22 cellular contexts compared by ENCODE assay signal in the genomic region with DNA sequence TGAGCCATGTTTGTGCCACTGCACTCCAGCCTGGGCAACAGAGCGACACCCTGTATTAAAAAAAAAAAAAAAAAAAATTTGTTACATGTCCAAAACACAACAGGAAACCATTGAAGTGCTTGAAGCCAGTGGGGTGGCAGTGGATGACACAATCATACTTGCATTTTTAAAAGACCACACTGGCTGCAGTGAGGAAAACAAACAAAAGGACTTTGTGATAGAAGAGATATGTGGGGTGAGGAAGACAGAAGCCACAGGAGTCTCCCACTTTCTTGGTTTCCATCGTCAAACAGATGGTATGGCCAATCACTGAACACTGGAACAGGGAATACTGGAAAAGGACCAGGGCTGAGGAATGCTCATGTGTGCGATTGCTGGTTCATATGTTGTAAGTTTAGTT. TPM values are rescaled to one million over a fixed set of nuclear protein-coding genes. Genes with fewer than 3 reads are reported as not detected.
"Had no signal": no experiment of that assay in that cellular context is flagged by ENCODE, and none has a peak within 500 bp of the region (broad histone marks: within the 10 kb centered on the region; RNA-seq: fewer than 3 reads in every experiment).

No MANE protein-coding gene starts in this region.

- H3K27ac ChIP-seq: colonic mucosa, esophagus muscularis mucosa, left lung, skin epidermis, transverse colon had no signal

- ATAC-seq: activated T-helper 17 cell treated with anti-CD3 and anti-CD28 coated beads, Interleukin-2, amount 50 U/mL, for 72 hours; left lung; mucosa of descending colon; naive thymus-derived CD8-positive, alpha-beta T cell had no signal

- H3K9me3 Mint-ChIP-seq: activated naive CD4-positive, alpha-beta T cell treated with anti-CD3 and anti-CD28 coated beads, Interleukin-2, amount 10 ng/mL, durations not matched to agents 7 days and 5 days; activated T-helper 17 cell treated with anti-CD3 and anti-CD28 coated beads, Interleukin-2, amount 50 U/mL, for 72 hours; memory B cell; naive thymus-derived CD8-positive, alpha-beta T cell had no signal

- H3K36me3 ChIP-seq: colonic mucosa, esophagus muscularis mucosa, left lung, transverse colon had no signal

- H3K36me3 Mint-ChIP-seq: activated naive CD4-positive, alpha-beta T cell treated with anti-CD3 and anti-CD28 coated beads, Interleukin-2, amount 10 ng/mL, durations not matched to agents 7 days and 5 days; memory B cell; naive thymus-derived CD8-positive, alpha-beta T cell had no signal

- H3K27ac Mint-ChIP-seq: activated naive CD4-positive, alpha-beta T cell treated with anti-CD3 and anti-CD28 coated beads, Interleukin-2, amount 10 ng/mL, durations not matched to agents 7 days and 5 days; activated T-helper 17 cell treated with anti-CD3 and anti-CD28 coated beads, Interleukin-2, amount 50 U/mL, for 72 hours; memory B cell; naive thymus-derived CD8-positive, alpha-beta T cell had no signal

- H3K27me3 ChIP-seq: colonic mucosa had no signal

- H3K4me3 ChIP-seq: colonic mucosa, esophagus muscularis mucosa, left lung, mucosa of descending colon, skin epidermis, transverse colon had no signal

- H3K4me3 Mint-ChIP-seq: activated naive CD4-positive, alpha-beta T cell treated with anti-CD3 and anti-CD28 coated beads, Interleukin-2, amount 10 ng/mL, durations not matched to agents 7 days and 5 days; activated T-helper 17 cell treated with anti-CD3 and anti-CD28 coated beads, Interleukin-2, amount 50 U/mL, for 72 hours; memory B cell; naive thymus-derived CD8-positive, alpha-beta T cell had no signal

- H3K4me1 Mint-ChIP-seq: activated naive CD4-positive, alpha-beta T cell treated with anti-CD3 and anti-CD28 coated beads, Interleukin-2, amount 10 ng/mL, durations not matched to agents 7 days and 5 days; activated T-helper 17 cell treated with anti-CD3 and anti-CD28 coated beads, Interleukin-2, amount 50 U/mL, for 72 hours; memory B cell had no signal

- DNase-seq: activated CD4-positive, alpha-beta T cell treated with anti-CD3 and anti-CD28 coated beads, Interleukin-2, amount 50 U/mL, for 4 hours; activated naive CD4-positive, alpha-beta T cell treated with anti-CD3 and anti-CD28 coated beads, Interleukin-2, amount 10 ng/mL, durations not matched to agents 7 days and 5 days; caudate nucleus; colonic mucosa; glutamatergic neuron; hypothalamus; kidney; left lung; mucosa of descending colon; naive thymus-derived CD8-positive, alpha-beta T cell; nucleus accumbens; posterior cingulate gyrus; retina; stimulated activated CD4-positive, alpha-beta T cell treated with anti-CD3 and anti-CD28 coated beads, Interleukin-4, amount 100 ng/mL, for 24 hours; stimulated activated naive CD4-positive, alpha-beta T cell; substantia nigra; transverse colon had no signal

- H3K9me3 ChIP-seq: colonic mucosa, esophagus muscularis mucosa, left lung, mucosa of descending colon, transverse colon had no signal

- H3K4me1 ChIP-seq: colonic mucosa, esophagus muscularis mucosa, left lung, transverse colon had no signal

RNA-seq across cellular contexts. Expression of a gene that starts 31.7 kb away (rescaled TPM):
- total RNA-seq: activated T-helper 17 cell treated with anti-CD3 and anti-CD28 coated beads, Interleukin-2, amount 50 U/mL, for 72 hours; colonic mucosa; esophagus muscularis mucosa; fibroblast of villous mesenchyme; kidney; left lung; mucosa of descending colon; naive thymus-derived CD8-positive, alpha-beta T cell; transverse colon had no signal
- polyA plus RNA-seq: naive thymus-derived CD8-positive, alpha-beta T cell had no signal
